8 cellular contexts compared by ENCODE assay signal in genomic region chr13:95192546-95192945, GRCh38.
DNase-seq lines count a peak whose midpoint lies in the region; ATAC-seq and TF ChIP-seq lines count a peak whose summit lies in the region.
"Not testable (repeated sequence)": the region's sequence is repeated elsewhere in the genome, so short reads cannot be mapped to it uniquely, and the experiment has no call there.

No MANE protein-coding gene starts in this region.

- WGBS in right lobe of liver (ENCODE audit: insufficient coverage, low coverage, low lambda C conversion rate, missing lambda C conversion rate), result 53% methylated on average over 5 of the region's 5 CpGs
- 36 to 72% (median 49%) methylated on average over 5 of the region's 5 CpGs for WGBS in psoas muscle, 3 donors
- WGBS in transverse colon (ENCODE audit: low coverage in 1 of 2), 2 donors, result 75 to 100% methylated on average over 1 to 5 of the region's 5 CpGs

- H3K27ac ChIP-seq in C4-2B (peak overlapping the region; percentile 54), VCaP (peak overlapping the region; percentile 15), right lobe of liver (peak overlapping the region in 2 of 3 donors; percentile 5 to 71), psoas muscle (peak overlapping the region; percentile 71), transverse colon (peak overlapping the region in 3 of 4 donors; percentile 4 to 36 (median 34))
- not testable (repeated sequence) for H3K27ac ChIP-seq in PC-3 (ENCODE audit: low read length); neural progenitor cell

- H3K4me1 Mint-ChIP-seq in endothelial cell (ENCODE audit: unreplicated experiment); neural progenitor cell: not testable (repeated sequence)

- H3K36me3 ChIP-seq in PC-3 (ENCODE audit: low read depth, low read length); right lobe of liver; neural progenitor cell; transverse colon: not testable (repeated sequence)
- peaks cover 0 to 22% of the 10 kb centered on the region in 2 donors for H3K36me3 ChIP-seq in psoas muscle (ENCODE audit: insufficient read depth in 1 of 2, low read depth in 1 of 2)

- H3F3A ChIP-seq in PC-3 (ENCODE audit: low read length, unreplicated experiment); neural progenitor cell (ENCODE audit: low read depth): not testable (repeated sequence)

- ATAC-seq in PC-3 (0 out of 2 replicates have a peak, but pooled peaks have one; percentile 24), right lobe of liver (peak in 1 of 4 donors; percentile 5), psoas muscle (peak in 2 of 4 donors; percentile 33 to 41)

- H3K9me3 Mint-ChIP-seq in endothelial cell (ENCODE audit: unreplicated experiment); neural progenitor cell: not testable (repeated sequence)

- not testable (repeated sequence) for H3K79me2 ChIP-seq in PC-3 (ENCODE audit: low read length); neural progenitor cell (ENCODE audit: low read depth)

- H3K9me3 ChIP-seq in PC-3 (ENCODE audit: low read length); right lobe of liver; neural progenitor cell (ENCODE audit: low read depth); psoas muscle; transverse colon: not testable (repeated sequence)

- H3K4me3 Mint-ChIP-seq in endothelial cell (ENCODE audit: unreplicated experiment); neural progenitor cell: not testable (repeated sequence)

- H3K4me2 ChIP-seq in PC-3 (ENCODE audit: low read length); neural progenitor cell: not testable (repeated sequence)

- not testable (repeated sequence) for H3K9me2 ChIP-seq in PC-3 (replicated peaks; ENCODE audit: low read length)

- not testable (repeated sequence) for H4K20me1 ChIP-seq in PC-3 (ENCODE audit: low read length); neural progenitor cell (ENCODE audit: low read depth)

- not testable (repeated sequence) for H3K4me1 ChIP-seq in PC-3 (ENCODE audit: insufficient read depth, low read length); neural progenitor cell; transverse colon
- H3K4me1 ChIP-seq in right lobe of liver, result peaks cover 0 to 13% (median 2%) of the 10 kb centered on the region in 4 donors
- H3K4me1 ChIP-seq in psoas muscle, result peaks cover 45% of the 10 kb centered on the region

- H3K27ac Mint-ChIP-seq in endothelial cell (ENCODE audit: unreplicated experiment), result peak overlapping the region; percentile 3
- not testable (repeated sequence) for H3K27ac Mint-ChIP-seq in neural progenitor cell

- not testable (repeated sequence) for H3K36me3 Mint-ChIP-seq in endothelial cell (ENCODE audit: low read depth, unreplicated experiment); neural progenitor cell

- CTCF ChIA-PET in PC-3 (lab: Charles Lee), result interaction anchor here (0.5 to 1.7 kb wide), 3 partner anchors 89 to 641 kb away, joined by 3 to 12 read pairs (median 3); no protein-coding TSS in a partner anchor

- intact Hi-C loops in PC-3 (cut with micrococcal nuclease), result loop anchor here (5.0 kb wide), 1 partner anchor 80 kb away; no protein-coding TSS in a partner anchor
- intact Hi-C loops in right lobe of liver (cut with DNase I), result loop anchor here (5.0 kb wide), 1 partner anchor 210 kb away; no protein-coding TSS in a partner anchor
- intact Hi-C loops in psoas muscle (cut with DNase I), result loop anchor here (1.0 to 5.0 kb wide), 3 partner anchors 80 to 208 kb away; no protein-coding TSS in a partner anchor
- intact Hi-C loops in transverse colon (cut with DNase I; ENCODE audit: low total_unique reads), result loop anchor here (5.0 kb wide), 3 partner anchors 105 to 210 kb away; no protein-coding TSS in a partner anchor

- H3K27me3 Mint-ChIP-seq in endothelial cell (ENCODE audit: unreplicated experiment); neural progenitor cell (ENCODE audit: insufficient read depth, low read depth): not testable (repeated sequence)

- BruUV-seq in PC-3 (replicated peaks; lab: Mats Ljungman, UMichigan), result not testable (repeated sequence)

- TF ChIP-seq POLR2A in right lobe of liver (IDR thresholded peaks at IDR 0.05); transverse colon (IDR thresholded peaks at IDR 0.05): not testable (repeated sequence)

- not testable (repeated sequence) for TF ChIP-seq EP300 in transverse colon (IDR thresholded peaks at IDR 0.05; ENCODE audit: low read depth)

- TF ChIP-seq CTCF in C4-2B (conservative IDR thresholded peaks at IDR 0.05); PC-3 (conservative IDR thresholded peaks at IDR 0.05; ENCODE audit: low read depth, low read length); VCaP (conservative IDR thresholded peaks at IDR 0.05); endothelial cell (IDR thresholded peaks at IDR 0.05; ENCODE audit: unreplicated experiment); right lobe of liver (IDR thresholded peaks at IDR 0.05); neural progenitor cell (IDR thresholded peaks at IDR 0.05); psoas muscle (IDR thresholded peaks at IDR 0.05); transverse colon (IDR thresholded peaks at IDR 0.05): not testable (repeated sequence)

- not testable (repeated sequence) for H3K27me3 ChIP-seq in PC-3 (ENCODE audit: low read length); right lobe of liver; neural progenitor cell; psoas muscle (ENCODE audit: insufficient read depth in 3 of 3, low read length in 2 of 3); transverse colon

- POLR2A ChIA-PET in PC-3 (lab: Charles Lee; ENCODE audit: unreplicated experiment), result not testable (repeated sequence)

- in situ Hi-C loops in transverse colon (cut with MboI; ENCODE audit: low pct_ligation_motif_present in 1 of 4, low pct_unique_long_range_greater_than_20kb in 1 of 4, low sequenced_read_pairs in 3 of 4), result loop anchor here (5.0 to 10.0 kb wide), 6 partner anchors 102 to 212 kb away; partner anchors contain the start of gene ABCC4 (in 1 of the 4)

- H3K4me3 ChIP-seq in PC-3 (ENCODE audit: low read length); right lobe of liver; neural progenitor cell; psoas muscle; transverse colon: not testable (repeated sequence)

- not testable (repeated sequence) for H2AFZ ChIP-seq in PC-3 (ENCODE audit: low read length)
- peak overlapping the region; percentile 43 for H2AFZ ChIP-seq in neural progenitor cell (replicated peaks)

- H3K9ac ChIP-seq in PC-3 (ENCODE audit: low read length); neural progenitor cell: not testable (repeated sequence)

- not testable (repeated sequence) for DNase-seq in PC-3; endothelial cell (ENCODE audit: low spot score); right lobe of liver; neural progenitor cell (ENCODE audit: low spot score); psoas muscle; transverse colon
